Comparison of ENCODE assay signal across 8 cellular contexts in the genomic region with DNA sequence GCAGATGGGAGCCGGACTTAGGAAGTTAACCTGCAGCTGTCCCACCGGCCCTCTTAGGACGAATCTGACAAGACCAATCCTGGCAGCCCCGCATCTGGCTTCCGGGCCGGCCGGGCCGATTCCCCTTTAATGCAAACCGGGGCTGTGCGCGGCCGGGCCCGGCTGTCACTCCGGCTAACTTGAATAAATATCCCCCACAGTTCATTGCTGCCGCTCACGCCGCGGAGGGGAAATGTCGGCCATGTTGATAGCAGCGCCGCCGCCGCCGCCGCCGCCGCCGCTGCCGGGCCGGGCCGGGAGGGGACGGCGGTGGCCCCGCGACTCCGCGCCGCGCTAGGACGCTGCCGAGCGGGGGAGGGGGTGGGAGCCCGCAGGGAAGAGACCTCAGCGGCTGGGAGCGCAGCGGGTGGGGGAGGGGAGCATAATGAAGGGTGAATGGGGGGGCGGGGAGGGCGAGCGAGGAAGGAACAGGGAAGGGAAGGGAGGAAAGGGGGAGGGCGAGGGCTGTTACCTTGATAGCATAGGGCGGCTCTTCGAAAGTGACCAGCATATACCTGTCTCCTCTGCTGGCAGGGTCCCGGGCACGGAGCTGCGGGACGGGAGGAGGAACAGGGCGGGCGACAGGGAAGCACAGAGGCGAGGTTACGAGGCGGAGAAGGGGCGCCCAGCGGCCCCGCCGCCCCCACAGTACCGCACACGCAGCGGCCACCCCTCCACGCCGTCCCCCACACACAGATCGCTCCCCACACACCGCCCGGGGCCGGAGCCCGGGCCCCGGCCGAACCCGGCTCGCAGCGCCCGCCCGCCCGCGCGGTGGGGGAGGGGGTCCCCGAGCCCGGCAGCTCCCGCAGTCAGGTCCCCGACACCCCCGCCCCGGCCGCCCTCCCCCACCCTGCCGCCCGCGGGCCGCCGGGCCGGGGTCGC. TPM values are rescaled to one million over a fixed set of nuclear protein-coding genes. Genes with fewer than 3 reads are reported as not detected.
A peak's percentile ranks its signal among the peaks of the same experiment; 100 is the strongest.
DNase-seq lines count a peak whose midpoint lies in the region; ATAC-seq and TF ChIP-seq lines count a peak whose summit lies in the region.

No MANE protein-coding gene starts in this region.

- peak overlapping the region; percentile 86 for H3K4me3 Mint-ChIP-seq in activated naive CD4-positive, alpha-beta T cell treated with anti-CD3 and anti-CD28 coated beads, Interleukin-2, amount 10 ng/mL, durations not matched to agents 7 days and 5 days

- DNase-seq in DMS79 treated with DMSO at 0.1 percent for 48 hours (lab: John Stamatoyannopoulos, UW): peak; percentile 37
- no peak for DNase-seq in LNCaP clone FGC (ENCODE audit: low read depth)
- peak; percentile 78 for DNase-seq in SK-MEL-5 (ENCODE audit: low read depth, low spot score)
- peak; percentile 88 for DNase-seq in activated naive CD4-positive, alpha-beta T cell treated with anti-CD3 and anti-CD28 coated beads, Interleukin-2, amount 10 ng/mL, durations not matched to agents 7 days and 5 days
- peak; percentile 76 for DNase-seq in globus pallidus (ENCODE audit: low spot score)
- peak; percentile 72 for DNase-seq in omental fat pad (ENCODE audit: low spot score)

- H3K27me3 Mint-ChIP-seq in activated naive CD4-positive, alpha-beta T cell treated with anti-CD3 and anti-CD28 coated beads, Interleukin-2, amount 10 ng/mL, durations not matched to agents 7 days and 5 days: peaks cover 4% of the 10 kb centered on the region

- H3K27ac ChIP-seq in temporal lobe (ENCODE audit: low read depth, low read length): peak overlapping the region; percentile 94

- CTCF ChIA-PET in activated naive CD4-positive, alpha-beta T cell treated with anti-CD3 and anti-CD28 coated beads, Interleukin-2, amount 10 ng/mL, durations not matched to agents 7 days and 5 days (lab: Charles Lee): interaction anchor here (0.7 to 2.8 kb wide), 4 partner anchors 326 to 346 kb away, joined by 3 to 20 read pairs (median 8); no protein-coding TSS in a partner anchor

- peak overlapping the region; percentile 67 for H3K4me3 ChIP-seq in LNCaP clone FGC (ENCODE audit: low read depth, low read length)

- peak overlapping the region; percentile 96 for H3K27ac Mint-ChIP-seq in activated naive CD4-positive, alpha-beta T cell treated with anti-CD3 and anti-CD28 coated beads, Interleukin-2, amount 10 ng/mL, durations not matched to agents 7 days and 5 days

- in situ Hi-C loops in SK-MEL-5 (cut with HindIII; ENCODE audit: low pct_unique_long_range_greater_than_20kb, low sequenced_read_pairs): no loop called here

- peaks cover 42% of the 10 kb centered on the region for H3K36me3 Mint-ChIP-seq in activated naive CD4-positive, alpha-beta T cell treated with anti-CD3 and anti-CD28 coated beads, Interleukin-2, amount 10 ng/mL, durations not matched to agents 7 days and 5 days

- peak; percentile 26 for ATAC-seq in GM21723 (IDR thresholded peaks at IDR 0.05; ENCODE audit: unreplicated experiment)
- ATAC-seq in omental fat pad (ENCODE audit: low FRiP score): peak; percentile 16

- TF ChIP-seq CTCF in LNCaP clone FGC (IDR thresholded peaks at IDR 0.05; ENCODE audit: control insufficient read depth, extremely low read depth, insufficient read depth) (no peak), omental fat pad (IDR thresholded peaks at IDR 0.05) (no peak)

- H3K4me1 Mint-ChIP-seq in activated naive CD4-positive, alpha-beta T cell treated with anti-CD3 and anti-CD28 coated beads, Interleukin-2, amount 10 ng/mL, durations not matched to agents 7 days and 5 days: peaks cover 37% of the 10 kb centered on the region

- peaks cover 2% of the 10 kb centered on the region for H3K9me3 Mint-ChIP-seq in activated naive CD4-positive, alpha-beta T cell treated with anti-CD3 and anti-CD28 coated beads, Interleukin-2, amount 10 ng/mL, durations not matched to agents 7 days and 5 days

RNA-seq across cellular contexts. Expression of a gene that starts 1.1 kb away (rescaled TPM):
- total RNA-seq in SK-MEL-5 (2014; rRNA removed; shearing (Covaris generic)): 41.8 and 43.6 TPM in 2 replicates
- 14.2 and 27.0 TPM in 2 replicates for polyA plus RNA-seq in SK-MEL-5 (2015; cell fraction: cytosol; rRNA removed)
- 42.6 and 53.7 TPM in 2 replicates for polyA plus RNA-seq in SK-MEL-5 (2015; cell fraction: nucleus; rRNA removed)
- total RNA-seq in omental fat pad (10 to 100 TPM; 31.3 to 69.7 (median 40.0) TPM), temporal lobe (31.7 TPM)
